In the genomic region with DNA sequence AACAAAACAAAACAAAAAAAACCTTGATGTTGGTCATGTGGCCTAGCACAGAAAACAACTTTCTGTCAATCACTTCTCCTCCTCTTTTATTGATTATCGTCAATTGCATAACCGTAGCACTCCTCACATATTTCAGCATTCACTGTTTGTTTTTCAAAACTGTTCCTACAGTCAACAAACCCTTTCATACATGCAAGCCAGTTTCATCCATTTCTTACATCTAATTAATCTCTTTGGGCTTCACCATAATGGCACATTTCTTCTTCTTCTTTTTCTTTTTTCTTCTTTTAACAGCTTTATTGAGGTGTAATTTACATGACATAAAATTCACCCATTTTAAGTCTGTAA, we compare ENCODE assay signal across 25 cellular contexts.
"Had no signal": no experiment of that assay in that cellular context is flagged by ENCODE, and none has a peak within 500 bp of the region (broad histone marks: within the 10 kb centered on the region; RNA-seq: fewer than 3 reads in every experiment).

No MANE protein-coding gene starts in this region.

- H3K36me3 Mint-ChIP-seq: mesothelial cell of epicardium; naive B cell; naive thymus-derived CD8-positive, alpha-beta T cell had no signal

- H3K9me3 ChIP-seq: colonic mucosa, esophagus squamous epithelium, gastrocnemius medialis, lower lobe of right lung, mucosa of descending colon had no signal

- H3K4me1 Mint-ChIP-seq: mesothelial cell of epicardium, naive B cell had no signal

- ATAC-seq: effector memory CD8-positive, alpha-beta T cell; esophagus mucosa; gastrocnemius medialis; heart right ventricle; left cardiac atrium; lower lobe of right lung; mucosa of descending colon; naive thymus-derived CD8-positive, alpha-beta T cell had no signal

- H3K27me3 Mint-ChIP-seq: effector memory CD8-positive, alpha-beta T cell; naive thymus-derived CD8-positive, alpha-beta T cell had no signal

- H3K27ac ChIP-seq: colonic mucosa, epithelial cell of prostate, esophagus squamous epithelium, gastrocnemius medialis, heart right ventricle, left ventricle myocardium inferior, lower lobe of right lung had no signal

- H3K4me3 Mint-ChIP-seq: dendritic cell treated with granulocyte-macrophage colony-stimulating factor and Interleukin-4, amounts not matched to agents 40 ng/mL and 50 ng/mL, for 4 days; effector memory CD8-positive, alpha-beta T cell; endodermal cell; mesothelial cell of epicardium; naive B cell; naive thymus-derived CD8-positive, alpha-beta T cell had no signal

- H3K27me3 ChIP-seq: colonic mucosa, esophagus squamous epithelium, gastrocnemius medialis, heart right ventricle had no signal

- H3K4me3 ChIP-seq: colonic mucosa, esophagus squamous epithelium, gastrocnemius medialis, heart right ventricle, left ventricle myocardium inferior, lower lobe of right lung, mucosa of descending colon had no signal

- H3K9me3 Mint-ChIP-seq: dendritic cell treated with granulocyte-macrophage colony-stimulating factor and Interleukin-4, amounts not matched to agents 40 ng/mL and 50 ng/mL, for 4 days; effector memory CD8-positive, alpha-beta T cell; naive B cell had no signal

- DNase-seq: colonic mucosa; cortex of kidney; effector CD8-positive, alpha-beta T cell; effector memory CD8-positive, alpha-beta T cell; endodermal cell; erythroblast; esophagus squamous epithelium; foreskin fibroblast; foreskin melanocyte; gastrocnemius medialis; glutamatergic neuron; head of caudate nucleus; heart right ventricle; hippocampal formation; left cardiac atrium; left ventricle myocardium inferior; lower lobe of right lung; mesenchymal stem cell; mucosa of descending colon; naive B cell; naive thymus-derived CD8-positive, alpha-beta T cell had no signal

- H3K36me3 ChIP-seq: colonic mucosa, esophagus squamous epithelium, gastrocnemius medialis, heart right ventricle, left ventricle myocardium inferior, lower lobe of right lung had no signal

- H3K27ac Mint-ChIP-seq: dendritic cell treated with granulocyte-macrophage colony-stimulating factor and Interleukin-4, amounts not matched to agents 40 ng/mL and 50 ng/mL, for 4 days; effector memory CD8-positive, alpha-beta T cell; endodermal cell; mesothelial cell of epicardium; naive B cell had no signal
